In genomic region chr5:127063236-127063913, GRCh38 we compare ENCODE assay signal across 20 cellular contexts.
"Had no signal": no experiment of that assay in that cellular context is flagged by ENCODE, and none has a peak within 500 bp of the region (broad histone marks: within the 10 kb centered on the region; RNA-seq: fewer than 3 reads in every experiment).

No MANE protein-coding gene starts in this region.

- H3K9me3 Mint-ChIP-seq: dendritic cell treated with granulocyte-macrophage colony-stimulating factor and Interleukin-4, amounts not matched to agents 40 ng/mL and 50 ng/mL, for 4 days; effector memory CD8-positive, alpha-beta T cell; endodermal cell had no signal

- H3K36me3 ChIP-seq: colonic mucosa, gastroesophageal sphincter, left lung, lower lobe of right lung had no signal

- H3K27me3 ChIP-seq: colonic mucosa, foreskin keratinocyte, gastroesophageal sphincter, heart left ventricle, hepatocyte, left lung had no signal

- H3K4me2 ChIP-seq: hepatocyte had no signal

- DNase-seq: colonic mucosa; cortex of kidney; effector CD8-positive, alpha-beta T cell; effector memory CD8-positive, alpha-beta T cell; endodermal cell; erythroblast; foreskin keratinocyte; heart left ventricle; left cardiac atrium; left lung; left ventricle myocardium superior; lower lobe of right lung; mesenchymal stem cell; midbrain had no signal

- H3K27me3 Mint-ChIP-seq: dendritic cell treated with granulocyte-macrophage colony-stimulating factor and Interleukin-4, amounts not matched to agents 40 ng/mL and 50 ng/mL, for 4 days; effector memory CD8-positive, alpha-beta T cell had no signal

- H2AFZ ChIP-seq: hepatocyte had no signal

- H3K79me2 ChIP-seq: hepatocyte had no signal

- H3K27ac ChIP-seq: colonic mucosa, foreskin keratinocyte, gastroesophageal sphincter, heart left ventricle, hepatocyte, left lung, lower lobe of right lung had no signal

- FAIRE-seq: endometrium, frontal cortex, keratinocyte had no signal

- H3K4me3 ChIP-seq: colonic mucosa, gastroesophageal sphincter, heart left ventricle, hepatocyte, left lung, lower lobe of right lung had no signal

- ATAC-seq: effector memory CD8-positive, alpha-beta T cell; foreskin keratinocyte; gastroesophageal sphincter; heart left ventricle; left cardiac atrium; left ventricle myocardium superior had no signal

- H3K4me1 ChIP-seq: colonic mucosa, foreskin keratinocyte, gastroesophageal sphincter, left lung, lower lobe of right lung had no signal

- H3K27ac Mint-ChIP-seq: dendritic cell treated with granulocyte-macrophage colony-stimulating factor and Interleukin-4, amounts not matched to agents 40 ng/mL and 50 ng/mL, for 4 days; effector memory CD8-positive, alpha-beta T cell; endodermal cell had no signal

- H3K9me3 ChIP-seq: colonic mucosa, gastroesophageal sphincter, heart left ventricle, left lung, lower lobe of right lung had no signal

- H3K4me3 Mint-ChIP-seq: dendritic cell treated with granulocyte-macrophage colony-stimulating factor and Interleukin-4, amounts not matched to agents 40 ng/mL and 50 ng/mL, for 4 days; effector memory CD8-positive, alpha-beta T cell; endodermal cell had no signal
